In genomic region chr7:158495780-158496179, GRCh38 we compare ENCODE assay signal across 8 cellular contexts.
DNase-seq lines count a peak whose midpoint lies in the region; ATAC-seq, FAIRE-seq and TF ChIP-seq lines count a peak whose summit lies in the region.

No MANE protein-coding gene starts in this region.

- no peak for FAIRE-seq in HepG2 (lab: Jason Lieb, UNC)

- H3K4me2 ChIP-seq in HepG2 (ENCODE audit: low read depth, low read length): no peak overlapping the region

- in situ Hi-C loops in G401 (cut with HindIII; ENCODE audit: low sequenced_read_pairs): no loop called here
- in situ Hi-C loops in SK-MEL-5 (cut with HindIII; ENCODE audit: low pct_unique_long_range_greater_than_20kb, low sequenced_read_pairs): no loop called here
- in situ Hi-C loops in HepG2 (cut with HindIII; ENCODE audit: extremely low pct_ligation_motif_present, low pct_unique_long_range_greater_than_20kb): no loop called here

- H3K27ac Mint-ChIP-seq in CD8-positive, alpha-beta T cell: no peak overlapping the region

- H2AFZ ChIP-seq in HepG2 (ENCODE audit: low read length): no peak overlapping the region

- no peaks in the 10 kb centered on the region for H3K36me3 Mint-ChIP-seq in CD8-positive, alpha-beta T cell

- H3K4me3 ChIP-seq in HepG2 (replicated peaks in 1 of 3; ENCODE audit: insufficient read depth in 1 of 3, low read depth in 2 of 3, low read length in 3 of 3): no peak overlapping the region
- H3K4me3 ChIP-seq in CD8-positive, alpha-beta T cell (ENCODE audit: low read depth, low read length): no peak overlapping the region

- no peaks in the 10 kb centered on the region for H3K27me3 Mint-ChIP-seq in CD8-positive, alpha-beta T cell (ENCODE audit: low read depth)

- no peak overlapping the region for H3K27ac ChIP-seq in HepG2 (ENCODE audit: extremely low read length, insufficient read depth, low read length)
- H3K27ac ChIP-seq in CD8-positive, alpha-beta T cell (ENCODE audit: low read depth, low read length): no peak overlapping the region

- WGBS in HepG2 (ENCODE audit: low lambda C conversion rate): 83% methylated on average over 2 of the region's 6 CpGs

- peaks cover 36% of the 10 kb centered on the region for H4K20me1 ChIP-seq in HepG2 (ENCODE audit: insufficient read depth, low read length)

- peak; percentile 31; the same call in 1 of the 2 replicates for TF ChIP-seq RAD21 in HepG2 (CRISPR knock-in tag; IDR thresholded peaks at IDR 0.05)

- H3K36me3 ChIP-seq in HepG2 (replicated peaks in 1 of 2; ENCODE audit: control insufficient read depth in 1 of 2, insufficient read depth in 2 of 2, low read length in 2 of 2): no peaks in the 10 kb centered on the region; a peak in 1 of 5 replicates
- no peaks in the 10 kb centered on the region for H3K36me3 ChIP-seq in CD8-positive, alpha-beta T cell (ENCODE audit: insufficient read depth, low read length)

- intact Hi-C loops in HepG2 (cut with micrococcal nuclease; ENCODE audit: unreplicated experiment): loop anchor here (5.0 to 10.0 kb wide), 4 partner anchors 61 to 269 kb away; no protein-coding TSS in a partner anchor
- intact Hi-C loops in CD8-positive, alpha-beta T cell (cut with DNase I, micrococcal nuclease): loop anchor here in 1 of 2 experiments (2.0 kb wide), 1 partner anchor 481 kb away; no protein-coding TSS in a partner anchor

- no TSS peak for BruUV-seq in HepG2 (replicated peaks; lab: Mats Ljungman, UMichigan)

- POLR2A ChIA-PET in HepG2 (lab: Yijun Ruan, JAX): no interaction called here
- POLR2A ChIA-PET in CD8-positive, alpha-beta T cell (lab: Charles Lee): no interaction called here

- H3K27me3 ChIP-seq in HepG2 (ENCODE audit: control insufficient read depth in 1 of 2, insufficient read depth in 2 of 2, low read length in 2 of 2): no peaks in the 10 kb centered on the region
- no peaks in the 10 kb centered on the region for H3K27me3 ChIP-seq in CD8-positive, alpha-beta T cell (ENCODE audit: insufficient read depth, low read length)

- CTCF ChIA-PET in HepG2 (lab: Yijun Ruan, JAX; ENCODE audit: low intra/inter-chr PET ratio, low total read pairs): no interaction called here
- CTCF ChIA-PET in CD8-positive, alpha-beta T cell (lab: Charles Lee): interaction anchor here (1.0 kb wide), 1 partner anchor 481 kb away, joined by 3 read pairs; no protein-coding TSS in a partner anchor

- DNase-seq in G401 (ENCODE audit: low spot score): peak; percentile 21
- peak; percentile 48 for DNase-seq in HuH-7.5 (ENCODE audit: low spot score)
- peak; percentile 36 for DNase-seq in SK-MEL-5 (ENCODE audit: low read depth, low spot score)
- peak; percentile 14 for DNase-seq in HepG2 (ENCODE audit: low spot score)
- no peak for DNase-seq in CD8-positive, alpha-beta T cell
- no peak for DNase-seq in NCI-H1930 (lab: John Stamatoyannopoulos, UW)

- no peak overlapping the region for H3K9ac ChIP-seq in HepG2 (ENCODE audit: insufficient read depth, low read depth, low read length)

- H3K4me1 Mint-ChIP-seq in CD8-positive, alpha-beta T cell (ENCODE audit: low read depth): peaks cover 4% of the 10 kb centered on the region

- H3K9me3 Mint-ChIP-seq in CD8-positive, alpha-beta T cell: no peaks in the 10 kb centered on the region

- TF ChIP-seq CTCF in HepG2 (CRISPR knock-in tag; IDR thresholded peaks at IDR 0.05): peak; percentile 70
- no peak for TF ChIP-seq CTCF in CD8-positive, alpha-beta T cell (IDR thresholded peaks at IDR 0.05)

- peaks cover 37% of the 10 kb centered on the region for H3K4me1 ChIP-seq in HepG2 (ENCODE audit: insufficient read depth, low read length)
- H3K4me1 ChIP-seq in CD8-positive, alpha-beta T cell (ENCODE audit: insufficient read depth, low read length): no peaks in the 10 kb centered on the region

- peaks cover 3% of the 10 kb centered on the region for H3K79me2 ChIP-seq in HepG2 (ENCODE audit: insufficient read depth, low read length)

- H3K9me3 ChIP-seq in HepG2 (ENCODE audit: low read length): no peaks in the 10 kb centered on the region
- H3K9me3 ChIP-seq in CD8-positive, alpha-beta T cell (ENCODE audit: low read length): no peaks in the 10 kb centered on the region

- TF ChIP-seq EP300 in HepG2 (IDR thresholded peaks at IDR 0.05; ENCODE audit: low read depth in 2 of 2, low read length in 2 of 2): no peak
- TF ChIP-seq EP300 in HepG2 (CRISPR knock-in tag; IDR thresholded peaks at IDR 0.05; ENCODE audit: borderline replicate concordance): no peak

- TF ChIP-seq POLR2A in HepG2 (IDR thresholded peaks at IDR 0.05; ENCODE audit: insufficient read depth in 1 of 2, low read depth in 2 of 2, low read length in 2 of 2): no peak

- peak; percentile 35 for ATAC-seq in HepG2
- ATAC-seq in esophagus mucosa: no peak
- ATAC-seq in HG03520 (IDR thresholded peaks at IDR 0.05; ENCODE audit: unreplicated experiment): no peak
- no peak for ATAC-seq in CD8-positive, alpha-beta T cell

- no peak overlapping the region for H3K4me3 Mint-ChIP-seq in CD8-positive, alpha-beta T cell

TF ChIP-seq in HepG2, 621 proteins besides CTCF, POLR2A, EP300 and RAD21 (continues in another document):
- TF ChIP-seq BCL6 (CRISPR knock-in tag; IDR thresholded peaks at IDR 0.05) (no peak), GTF3A (CRISPR knock-in tag; conservative IDR thresholded peaks at IDR 0.05) (no peak), ATRX (CRISPR knock-in tag; IDR thresholded peaks at IDR 0.05; ENCODE audit: borderline replicate concordance) (no peak), ZNF598 (CRISPR knock-in tag; IDR thresholded peaks at IDR 0.05; ENCODE audit: borderline replicate concordance) (no peak), ZNF687 (CRISPR knock-in tag; IDR thresholded peaks at IDR 0.05) (peak; percentile 27; the same call in 1 of the 2 replicates), HDAC2 (CRISPR knock-in tag; IDR thresholded peaks at IDR 0.05) (no peak), RCOR2 (CRISPR knock-in tag; IDR thresholded peaks at IDR 0.05) (no peak), HNF4G (IDR thresholded peaks at IDR 0.05; ENCODE audit: borderline replicate concordance, low read depth, low read length) (no peak), HNF4G (CRISPR knock-in tag; IDR thresholded peaks at IDR 0.05; ENCODE audit: borderline replicate concordance, low read depth) (no peak), E2F2 (CRISPR knock-in tag; IDR thresholded peaks at IDR 0.05; ENCODE audit: borderline replicate concordance) (no peak), KAT8 (CRISPR knock-in tag; IDR thresholded peaks at IDR 0.05) (no peak), ATF3 (CRISPR knock-in tag; IDR thresholded peaks at IDR 0.05) (no peak), ZNF382 (CRISPR knock-in tag; IDR thresholded peaks at IDR 0.05; ENCODE audit: borderline replicate concordance) (no peak), ZBTB33 (CRISPR knock-in tag; IDR thresholded peaks at IDR 0.05) (peak; percentile 93)

Comparison
In these comparisons a context has a peak if more than half of its experiments do, and no peak if none do; other contexts are left out.
1. DNase-seq: peak in G401 (single experiment), HuH-7.5 (single experiment), SK-MEL-5 (single experiment) and HepG2 (single experiment); none in CD8-positive, alpha-beta T cell (0 of 7) and NCI-H1930 (0 of 2).